ENCODE assay signal across 24 cellular contexts in genomic region chr13:24087611-24088235, GRCh38.
DNase-seq lines count a peak whose midpoint lies in the region; ATAC-seq lines count a peak whose summit lies in the region.
"Had no signal": no experiment of that assay in that cellular context is flagged by ENCODE, and none has a peak within 500 bp of the region (broad histone marks: within the 10 kb centered on the region; RNA-seq: fewer than 3 reads in every experiment).

No MANE protein-coding gene starts in this region.

- peak; percentile 60 for ATAC-seq in Right ventricle myocardium inferior
- ATAC-seq in left cardiac atrium: peak; percentile 23 to 74
- no peak for ATAC-seq in HG02571 (IDR thresholded peaks at IDR 0.05; ENCODE audit: unreplicated experiment)
- ATAC-seq in HG02642 (IDR thresholded peaks at IDR 0.05; ENCODE audit: poor library complexity, unreplicated experiment): no peak
- ATAC-seq: activated naive CD8-positive, alpha-beta T cell treated with anti-CD3 and anti-CD28 coated beads, Interleukin-2, amount 50 U/mL, for 24 hours; natural killer cell; PC-3; stimulated activated naive CD8-positive, alpha-beta T cell treated with anti-CD3 and anti-CD28 coated beads, Interleukin-15, amount 100 ng/mL, for 72 hours had no signal

- H3K4me1 Mint-ChIP-seq in activated naive CD8-positive, alpha-beta T cell treated with anti-CD3 and anti-CD28 coated beads for 36 hours: peaks cover 5% of the 10 kb centered on the region
- H3K4me1 Mint-ChIP-seq: activated naive CD8-positive, alpha-beta T cell treated with anti-CD3 and anti-CD28 coated beads, Interleukin-2, amount 50 U/mL, for 24 hours; IgD-negative memory B cell; natural killer cell had no signal

- no peak overlapping the region for H3K27ac Mint-ChIP-seq in activated naive CD8-positive, alpha-beta T cell treated with anti-CD3 and anti-CD28 coated beads for 36 hours
- H3K27ac Mint-ChIP-seq: activated CD4-positive, alpha-beta T cell treated with anti-CD3 and anti-CD28 coated beads, Interleukin-2, amount 10 ng/mL, durations not matched to agents 24 days and 14 days; activated naive CD8-positive, alpha-beta T cell treated with anti-CD3 and anti-CD28 coated beads, Interleukin-2, amount 50 U/mL, for 24 hours; IgD-negative memory B cell; natural killer cell; T-helper 1 cell treated with Interleukin-12 subunit alpha and Interleukin-12 subunit beta and Interleukin-4 antibody, amounts not matched to agents 30 μg/mL and 1 μg/mL, for 36 hours; type B pancreatic cell had no signal

- DNase-seq in Right ventricle myocardium inferior (ENCODE audit: missing footprints) (peak; percentile 71), cardiac septum (ENCODE audit: low spot score) (no peak), left cardiac atrium (no peak), myocyte (ENCODE audit: low read depth) (peak; percentile 52), posterior cingulate gyrus (no peak)
- DNase-seq in activated naive CD8-positive, alpha-beta T cell treated with anti-CD3 and anti-CD28 coated beads for 36 hours: no peak
- DNase-seq: 8988T; activated CD4-positive, alpha-beta T cell treated with anti-CD3 and anti-CD28 coated beads, Interleukin-2, amount 10 ng/mL, durations not matched to agents 24 days and 14 days; activated naive CD8-positive, alpha-beta T cell treated with anti-CD3 and anti-CD28 coated beads, Interleukin-2, amount 50 U/mL, for 24 hours; dermis blood vessel endothelial cell; DND-41; mesendoderm; natural killer cell; NCI-H1694 treated with DMSO at 0.1 percent for 48 hours; NCI-H2227 treated with DMSO at 0.1 percent for 48 hours; PC-3; spleen; stimulated activated CD4-positive, alpha-beta T cell treated with anti-CD3 and anti-CD28 coated beads, Interleukin-4, amount 100 ng/mL, for 4 hours; stimulated activated naive CD8-positive, alpha-beta T cell treated with anti-CD3 and anti-CD28 coated beads, Interleukin-15, amount 100 ng/mL, for 72 hours had no signal

- H3K9me3 Mint-ChIP-seq in activated naive CD8-positive, alpha-beta T cell treated with anti-CD3 and anti-CD28 coated beads for 36 hours: no peaks in the 10 kb centered on the region
- H3K9me3 Mint-ChIP-seq: activated CD4-positive, alpha-beta T cell treated with anti-CD3 and anti-CD28 coated beads, Interleukin-2, amount 10 ng/mL, durations not matched to agents 24 days and 14 days; activated naive CD8-positive, alpha-beta T cell treated with anti-CD3 and anti-CD28 coated beads, Interleukin-2, amount 50 U/mL, for 24 hours; IgD-negative memory B cell; natural killer cell; stimulated activated naive CD8-positive, alpha-beta T cell treated with anti-CD3 and anti-CD28 coated beads, Interleukin-15, amount 100 ng/mL, for 72 hours; T-helper 1 cell treated with Interleukin-12 subunit alpha and Interleukin-12 subunit beta and Interleukin-4 antibody, amounts not matched to agents 30 μg/mL and 1 μg/mL, for 36 hours; type B pancreatic cell had no signal

- H3K27me3 Mint-ChIP-seq in activated naive CD8-positive, alpha-beta T cell treated with anti-CD3 and anti-CD28 coated beads for 36 hours: peaks cover 3% of the 10 kb centered on the region

- H3K4me3 Mint-ChIP-seq in activated naive CD8-positive, alpha-beta T cell treated with anti-CD3 and anti-CD28 coated beads for 36 hours: no peak overlapping the region
- H3K4me3 Mint-ChIP-seq: activated CD4-positive, alpha-beta T cell treated with anti-CD3 and anti-CD28 coated beads, Interleukin-2, amount 10 ng/mL, durations not matched to agents 24 days and 14 days; activated naive CD8-positive, alpha-beta T cell treated with anti-CD3 and anti-CD28 coated beads, Interleukin-2, amount 50 U/mL, for 24 hours; IgD-negative memory B cell; natural killer cell; stimulated activated naive CD8-positive, alpha-beta T cell treated with anti-CD3 and anti-CD28 coated beads, Interleukin-15, amount 100 ng/mL, for 72 hours; T-helper 1 cell treated with Interleukin-12 subunit alpha and Interleukin-12 subunit beta and Interleukin-4 antibody, amounts not matched to agents 30 μg/mL and 1 μg/mL, for 36 hours; type B pancreatic cell had no signal

- no peaks in the 10 kb centered on the region for H3K36me3 Mint-ChIP-seq in activated naive CD8-positive, alpha-beta T cell treated with anti-CD3 and anti-CD28 coated beads for 36 hours
- H3K36me3 Mint-ChIP-seq: IgD-negative memory B cell, natural killer cell, type B pancreatic cell had no signal

- intact Hi-C loops in Right ventricle myocardium inferior (cut with DNase I) (no loop called here), cardiac septum (cut with DNase I) (no loop called here), left cardiac atrium (cut with DNase I) (no loop called here), posterior cingulate gyrus (cut with DNase I) (no loop called here)

Comparison
In these comparisons a context has a peak if more than half of its experiments do, and no peak if none do; other contexts are left out.
1. DNase-seq: peak in Right ventricle myocardium inferior (single experiment) and myocyte (single experiment); none in cardiac septum (single experiment), left cardiac atrium (single experiment), activated naive CD8-positive, alpha-beta T cell treated with anti-CD3 and anti-CD28 coated beads for 36 hours (single experiment) and posterior cingulate gyrus (0 of 10).
2. ATAC-seq: peak in Right ventricle myocardium inferior (single experiment) and left cardiac atrium (2 of 2); none in HG02571 (single experiment) and HG02642 (single experiment).